In genomic region chr9:130225586-130225985, GRCh38 we compare ENCODE assay signal across 18 cellular contexts. TPM values are rescaled to one million over a fixed set of nuclear protein-coding genes. Genes with fewer than 3 reads are reported as not detected.
A peak's percentile ranks its signal among the peaks of the same experiment; 100 is the strongest.
DNase-seq lines count a peak whose midpoint lies in the region; ATAC-seq, FAIRE-seq and TF ChIP-seq lines count a peak whose summit lies in the region.
"Had no signal": no experiment of that assay in that cellular context is flagged by ENCODE, and none has a peak within 500 bp of the region (broad histone marks: within the 10 kb centered on the region; RNA-seq: fewer than 3 reads in every experiment).

No MANE protein-coding gene starts in this region.

- H3K4me1 ChIP-seq in RWPE2 (ENCODE audit: insufficient read depth, poor library complexity, severe bottlenecking) = no peaks in the 10 kb centered on the region
- no peaks in the 10 kb centered on the region for H3K4me1 ChIP-seq in neuronal stem cell (ENCODE audit: control insufficient read depth in 2 of 2, insufficient read depth in 1 of 2, low read depth in 1 of 2, low read length in 2 of 2)
- H3K4me1 ChIP-seq in A673 (ENCODE audit: insufficient read depth, low read length, poor library complexity, severe bottlenecking) = no peaks in the 10 kb centered on the region
- H3K4me1 ChIP-seq: BE2C, Caco-2, HAP-1 had no signal

- H2BK5ac ChIP-seq in neuronal stem cell (ENCODE audit: low read length) = no peak overlapping the region

- no peak overlapping the region for H3K4me2 ChIP-seq in neuronal stem cell (ENCODE audit: insufficient read depth, low read length, poor library complexity, severe bottlenecking)

- H3K27me3 ChIP-seq in RWPE2 (ENCODE audit: insufficient read depth, poor library complexity, severe bottlenecking) (no peaks in the 10 kb centered on the region), bronchial epithelial cell (ENCODE audit: control insufficient read depth, insufficient read depth, low read length) (no peaks in the 10 kb centered on the region), neuronal stem cell (ENCODE audit: control insufficient read depth in 3 of 3, insufficient read depth in 3 of 3, low read depth in 1 of 3, low read length in 3 of 3) (no peaks in the 10 kb centered on the region), A673 (replicated peaks; ENCODE audit: insufficient read depth, low read depth, low read length, poor library complexity) (no peaks in the 10 kb centered on the region)
- H3K27me3 ChIP-seq: BE2C had no signal

- H4K91ac ChIP-seq in neuronal stem cell (ENCODE audit: low read depth, low read length, poor library complexity) = no peak overlapping the region

- peak; percentile 13 for FAIRE-seq in bronchial epithelial cell (lab: Jason Lieb, UNC)
- FAIRE-seq: D721Med, G401.6, GM12891, GM19239, H1 had no signal

- peaks cover 19% of the 10 kb centered on the region for H3K36me3 Mint-ChIP-seq in stimulated activated memory B cell treated with anti-CD40 and anti-IgM and Interleukin-4, amounts not matched to agents 10 μg/mL and 1 μg/mL and 100 μg/mL, for 72 hours
- H3K36me3 Mint-ChIP-seq: CD4-positive, CD25-positive, alpha-beta regulatory T cell had no signal

- no peaks in the 10 kb centered on the region for H3K4me1 Mint-ChIP-seq in stimulated activated memory B cell treated with anti-CD40 and anti-IgM and Interleukin-4, amounts not matched to agents 10 μg/mL and 1 μg/mL and 100 μg/mL, for 72 hours
- H3K4me1 Mint-ChIP-seq: CD4-positive, CD25-positive, alpha-beta regulatory T cell had no signal

- no peak overlapping the region for H2BK12ac ChIP-seq in neuronal stem cell (ENCODE audit: low read length)

- DNase-seq in RWPE2 (ENCODE audit: low spot score) (peak; percentile 36), bronchial epithelial cell (ENCODE audit: low read depth) (no peak), neuronal stem cell (ENCODE audit: low spot score) (no peak), A673 (ENCODE audit: low spot score) (no peak), left colon (no peak)
- no peak for DNase-seq in activated CD4-positive, alpha-beta T cell treated with anti-CD3 and anti-CD28 coated beads for 48 hours
- DNase-seq: ACHN; BE2C; C1 segment of cervical spinal cord; Caco-2; CD4-positive, CD25-positive, alpha-beta regulatory T cell had no signal

- no CpG with 5 or more reads among the region's 20 CpGs for WGBS in neuronal stem cell (ENCODE audit: extremely low coverage in 2 of 2, insufficient read length in 2 of 2, insufficient replicate concordance in 1 of 2), 2 donors

- H3K9me3 ChIP-seq in RWPE2 (ENCODE audit: severe bottlenecking) (peaks cover 3% of the 10 kb centered on the region), neuronal stem cell (replicated peaks in 1 of 2; ENCODE audit: control insufficient read depth in 2 of 2, insufficient read depth in 1 of 2, low read depth in 1 of 2, low read length in 2 of 2) (peaks cover 12 to 15% of the 10 kb centered on the region in 2 donors), A673 (ENCODE audit: low read depth, low read length, poor library complexity, severe bottlenecking) (no peaks in the 10 kb centered on the region)
- H3K9me3 ChIP-seq: Caco-2, HAP-1 had no signal

- POLR2A ChIA-PET in A673 (lab: Charles Lee; ENCODE audit: low non-redundant PET) = no interaction called here

- H3K79me1 ChIP-seq in neuronal stem cell (ENCODE audit: low read depth, low read length) = no peaks in the 10 kb centered on the region

- peaks cover 3% of the 10 kb centered on the region for H3K9me3 Mint-ChIP-seq in stimulated activated memory B cell treated with anti-CD40 and anti-IgM and Interleukin-4, amounts not matched to agents 10 μg/mL and 1 μg/mL and 100 μg/mL, for 72 hours

- no peak overlapping the region for H3K14ac ChIP-seq in neuronal stem cell (ENCODE audit: low read length)

- H3K27me3 Mint-ChIP-seq in stimulated activated memory B cell treated with anti-CD40 and anti-IgM and Interleukin-4, amounts not matched to agents 10 μg/mL and 1 μg/mL and 100 μg/mL, for 72 hours = peaks cover 9% of the 10 kb centered on the region
- H3K27me3 Mint-ChIP-seq: CD4-positive, CD25-positive, alpha-beta regulatory T cell had no signal

- H2AK5ac ChIP-seq in neuronal stem cell (ENCODE audit: low read depth, low read length) = no peak overlapping the region

- no peak for ATAC-seq in RWPE2 (ENCODE audit: low read depth)
- peak; percentile 16 for ATAC-seq in stimulated activated memory B cell treated with anti-CD40 and anti-IgM and Interleukin-4, amounts not matched to agents 10 μg/mL and 1 μg/mL and 100 μg/mL, for 72 hours
- no peak for ATAC-seq in left colon

- H3K4me3 ChIP-seq in RWPE2 (ENCODE audit: severe bottlenecking) = no peak overlapping the region
- no peak overlapping the region for H3K4me3 ChIP-seq in bronchial epithelial cell (ENCODE audit: low read depth, low read length)
- no peak overlapping the region for H3K4me3 ChIP-seq in neuronal stem cell (ENCODE audit: low read length in 2 of 2)
- no peak overlapping the region for H3K4me3 ChIP-seq in A673 (ENCODE audit: low read depth, low read length, poor library complexity, severe bottlenecking)
- H3K4me3 ChIP-seq: HAP-1 had no signal

- no peak overlapping the region for H3K27ac Mint-ChIP-seq in stimulated activated memory B cell treated with anti-CD40 and anti-IgM and Interleukin-4, amounts not matched to agents 10 μg/mL and 1 μg/mL and 100 μg/mL, for 72 hours
- H3K27ac Mint-ChIP-seq: CD4-positive, CD25-positive, alpha-beta regulatory T cell had no signal

- H4K8ac ChIP-seq in neuronal stem cell (ENCODE audit: low read depth, low read length) = no peak overlapping the region

- BruUV-seq in A673 (replicated peaks; lab: Mats Ljungman, UMichigan) = no TSS peak

- H3K36me3 ChIP-seq in RWPE2 (ENCODE audit: low read depth) (peaks cover 34% of the 10 kb centered on the region), bronchial epithelial cell (ENCODE audit: control insufficient read depth, insufficient read depth, low read length) (peaks cover 15% of the 10 kb centered on the region), neuronal stem cell (replicated peaks in 1 of 2; ENCODE audit: control insufficient read depth in 2 of 2, insufficient read depth in 2 of 2, low read length in 2 of 2) (peaks cover 22 to 52% of the 10 kb centered on the region in 2 donors), A673 (ENCODE audit: insufficient read depth, low read length, poor library complexity, severe bottlenecking) (peaks cover 18% of the 10 kb centered on the region)

- no peak overlapping the region for H2BK120ac ChIP-seq in neuronal stem cell (ENCODE audit: low read depth, low read length)

- CTCF ChIA-PET in A673 (lab: Charles Lee) = no interaction called here

- intact Hi-C loops in A673 (cut with micrococcal nuclease; ENCODE audit: unreplicated experiment) = no loop called here
- intact Hi-C loops in left colon (cut with DNase I, micrococcal nuclease) = no loop called here

- H3K18ac ChIP-seq in neuronal stem cell (ENCODE audit: low read length) = peak overlapping the region; percentile 5

- no peak overlapping the region for H3K4ac ChIP-seq in neuronal stem cell (ENCODE audit: low read length)

- H2BK15ac ChIP-seq in neuronal stem cell (ENCODE audit: low read length) = no peak overlapping the region

- H3K23ac ChIP-seq in neuronal stem cell (ENCODE audit: low read depth, low read length, poor library complexity) = no peak overlapping the region

- H3K27ac ChIP-seq in RWPE2 (ENCODE audit: poor library complexity, severe bottlenecking) (no peak overlapping the region), neuronal stem cell (replicated peaks; ENCODE audit: low read length) (no peak overlapping the region), A673 (ENCODE audit: low read depth, low read length, poor library complexity, severe bottlenecking) (no peak overlapping the region)

- H3K4me3 Mint-ChIP-seq in stimulated activated memory B cell treated with anti-CD40 and anti-IgM and Interleukin-4, amounts not matched to agents 10 μg/mL and 1 μg/mL and 100 μg/mL, for 72 hours = no peak overlapping the region
- H3K4me3 Mint-ChIP-seq: CD4-positive, CD25-positive, alpha-beta regulatory T cell had no signal

- TF ChIP-seq CTCF in RWPE2 (IDR thresholded peaks at IDR 0.05; ENCODE audit: poor library complexity, severe bottlenecking) = no peak
- no peak for TF ChIP-seq CTCF in bronchial epithelial cell (IDR thresholded peaks at IDR 0.05; ENCODE audit: insufficient read depth, low read length, severe bottlenecking)
- no peak for TF ChIP-seq CTCF in A673 (conservative IDR thresholded peaks at IDR 0.05; ENCODE audit: low read depth, low read length)

- H2AFZ ChIP-seq in neuronal stem cell (ENCODE audit: low read length) = no peak overlapping the region

- no peak overlapping the region for H3K9ac ChIP-seq in neuronal stem cell (ENCODE audit: low read depth, low read length, poor library complexity)

RNA-seq across cellular contexts. Expression of gene HMCN2, which starts 40.0 kb away (rescaled TPM):
- under 0.01 TPM in 2 replicates for total RNA-seq in bronchial epithelial cell
- polyA plus RNA-seq in neuronal stem cell (2013, experiment 1 of 2) = 0.42 TPM
- 0.24 TPM for polyA plus RNA-seq in neuronal stem cell (2013, experiment 2 of 2)
- 0.22 and 0.28 TPM in 2 replicates for total RNA-seq in A673 (2021)
- 10 to 100 TPM; 19.1 to 23.3 TPM for total RNA-seq in left colon
- total RNA-seq: CD4-positive, CD25-positive, alpha-beta regulatory T cell had no signal
- polyA plus RNA-seq: CD4-positive, CD25-positive, alpha-beta regulatory T cell had no signal

RNA-seq across cellular contexts. Expression of gene NCS1, which starts 53.4 kb away (rescaled TPM):
- total RNA-seq in bronchial epithelial cell = 22.9 and 26.6 TPM in 2 replicates
- 36.7 TPM for polyA plus RNA-seq in neuronal stem cell (2013, experiment 1 of 2)
- 36.1 TPM for polyA plus RNA-seq in neuronal stem cell (2013, experiment 2 of 2)
- total RNA-seq in A673 (2021) = 58.6 and 58.8 TPM in 2 replicates
- total RNA-seq in left colon = 10 to 100 TPM in 1 of 2 donors, 1 to 10 TPM in 1; 2.1 to 23.7 TPM
- polyA plus RNA-seq: CD4-positive, CD25-positive, alpha-beta regulatory T cell had no signal

Comparison
In these comparisons a context has a peak if more than half of its experiments do, and no peak if none do; other contexts are left out.
1. RNA of gene HMCN2, which starts 40.0 kb away (total RNA-seq): 19.1 to 23.3 TPM in left colon; 0.22 to 0.28 TPM in A673 and under 0.01 TPM in bronchial epithelial cell; every median in the first group is over 10 times any median in the second.